16 cellular contexts compared by ENCODE assay signal in the genomic region with DNA sequence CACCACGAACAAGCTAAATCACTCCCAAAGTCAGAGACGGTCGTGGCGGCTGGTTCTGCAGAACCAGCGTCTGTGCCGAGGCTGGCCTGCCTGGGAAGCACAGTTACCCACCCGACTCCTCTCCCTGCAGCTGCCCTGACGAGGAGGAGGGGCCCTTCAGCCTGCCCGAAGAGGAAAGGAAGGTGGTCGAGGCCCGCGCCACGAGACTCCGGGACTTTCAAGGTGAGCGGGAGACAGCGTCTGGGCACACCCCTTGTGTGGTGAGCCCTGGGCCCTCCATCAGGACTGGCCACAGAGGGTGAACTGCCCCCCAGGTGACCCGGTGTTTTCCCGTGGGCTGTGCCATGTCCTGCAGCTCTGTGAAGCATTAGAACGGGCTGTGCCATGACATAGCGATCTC.
"Had no signal": no experiment of that assay in that cellular context is flagged by ENCODE, and none has a peak within 500 bp of the region (broad histone marks: within the 10 kb centered on the region; RNA-seq: fewer than 3 reads in every experiment).

No MANE protein-coding gene starts in this region.

- H3K9me3 Mint-ChIP-seq: naive thymus-derived CD8-positive, alpha-beta T cell; stimulated activated naive CD8-positive, alpha-beta T cell treated with anti-CD3 and anti-CD28 coated beads, Interleukin-15, Interleukin-2, amounts not matched to agents 100 ng/mL and 50 ng/mL, for 24 hours had no signal

- FAIRE-seq: urothelium cell line had no signal

- H3K36me3 ChIP-seq: neural progenitor cell had no signal

- DNase-seq: activated CD4-positive, CD25-positive, alpha-beta regulatory T cell treated with anti-CD3 and anti-CD28 coated beads, Interleukin-2, amount 50 U/mL, for 72 hours; activated naive CD4-positive, alpha-beta T cell treated with Interleukin-2 at 50 U/mL for 16 hours; activated T-cell treated with anti-CD3 and anti-CD28 coated beads, Interleukin-2, amount 50 U/mL, for 1 hour; amygdala; heart right ventricle; left colon; naive thymus-derived CD8-positive, alpha-beta T cell; stimulated activated CD4-positive, alpha-beta T cell treated with anti-CD3 and anti-CD28 coated beads, Interleukin-4, amount 100 ng/mL, for 24 hours; tibial artery; WERI-Rb-1 had no signal

- H3K27me3 ChIP-seq: heart right ventricle, neural progenitor cell, right atrium auricular region, tibial artery had no signal

- H3K4me1 Mint-ChIP-seq: neural progenitor cell had no signal

- H2AFZ ChIP-seq: neural progenitor cell had no signal

- H3K4me2 ChIP-seq: neural progenitor cell had no signal

- H3K27ac Mint-ChIP-seq: neural progenitor cell; stimulated activated naive CD8-positive, alpha-beta T cell treated with anti-CD3 and anti-CD28 coated beads, Interleukin-15, Interleukin-2, amounts not matched to agents 100 ng/mL and 50 ng/mL, for 24 hours had no signal

- H3K4me3 ChIP-seq: heart right ventricle, neural progenitor cell, prostate gland, right atrium auricular region, tibial artery had no signal

- H3K27ac ChIP-seq: heart right ventricle, neural progenitor cell, prostate gland, right atrium auricular region, tibial artery, WERI-Rb-1 had no signal

- H3K27me3 Mint-ChIP-seq: naive thymus-derived CD8-positive, alpha-beta T cell; stimulated activated naive CD8-positive, alpha-beta T cell treated with anti-CD3 and anti-CD28 coated beads, Interleukin-15, Interleukin-2, amounts not matched to agents 100 ng/mL and 50 ng/mL, for 24 hours had no signal

- H3K9me3 ChIP-seq: heart right ventricle, prostate gland, right atrium auricular region, tibial artery had no signal

- H3K9ac ChIP-seq: neural progenitor cell had no signal

- ATAC-seq: heart right ventricle; left colon; naive thymus-derived CD8-positive, alpha-beta T cell had no signal

- H3K4me3 Mint-ChIP-seq: naive thymus-derived CD8-positive, alpha-beta T cell; neural progenitor cell; stimulated activated naive CD8-positive, alpha-beta T cell treated with anti-CD3 and anti-CD28 coated beads, Interleukin-15, Interleukin-2, amounts not matched to agents 100 ng/mL and 50 ng/mL, for 24 hours; T-helper 2 cell treated with Interferon-gamma antibody and Interleukin-4, amounts not matched to agents 5 μg/mL and 100 μg/mL, for 36 hours had no signal

- H3K4me1 ChIP-seq: heart right ventricle, neural progenitor cell, prostate gland, right atrium auricular region, tibial artery had no signal
